ENCODE assay signal across 1 cellular context in the genomic region with DNA sequence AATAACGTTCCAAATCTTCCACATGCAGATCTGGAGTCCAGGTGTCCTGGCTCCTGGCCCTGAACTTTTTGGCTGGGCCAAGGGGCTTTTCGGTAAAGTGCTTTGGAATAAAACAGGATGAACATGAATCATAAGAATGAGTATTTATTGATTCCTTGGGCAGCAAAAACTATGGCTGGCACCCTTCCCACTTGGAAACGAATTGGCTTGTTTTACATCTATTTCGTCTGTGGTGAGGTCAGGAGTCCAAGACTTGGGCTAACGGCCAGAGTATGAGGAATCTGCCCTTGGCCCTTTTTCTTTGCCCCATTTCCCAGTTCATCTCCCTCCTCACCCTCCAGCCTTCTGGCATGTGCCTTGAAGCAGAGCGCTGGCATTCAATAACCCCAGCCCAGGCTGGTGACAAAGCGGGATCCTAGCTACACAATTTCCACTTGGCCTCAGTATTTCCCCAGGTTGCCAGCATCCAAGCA.
TF ChIP-seq lines count a peak whose summit lies in the region.

No MANE protein-coding gene starts in this region.

TF ChIP-seq in A549, 52 proteins besides CTCF, POLR2A, EP300 and RAD21:
- TF ChIP-seq RNF2 (IDR thresholded peaks at IDR 0.05; ENCODE audit: borderline replicate concordance, low read depth): no peak
- no peak for TF ChIP-seq MYC (IDR thresholded peaks at IDR 0.05; ENCODE audit: borderline replicate concordance, low read length)
- TF ChIP-seq MAZ (IDR thresholded peaks at IDR 0.05; ENCODE audit: borderline replicate concordance, low read depth, low read length): no peak
- TF ChIP-seq ESRRA (IDR thresholded peaks at IDR 0.05; ENCODE audit: borderline replicate concordance, low read length): no peak
- TF ChIP-seq HOXB5 (CRISPR knock-in tag; IDR thresholded peaks at IDR 0.05): no peak
- no peak for TF ChIP-seq CEBPB (IDR thresholded peaks at IDR 0.05)
- TF ChIP-seq FOXS1 (CRISPR knock-in tag; IDR thresholded peaks at IDR 0.05): no peak
- no peak for TF ChIP-seq ZC3H11A (IDR thresholded peaks at IDR 0.05)
- no peak for TF ChIP-seq USF2 (IDR thresholded peaks at IDR 0.05)
